21 cellular contexts compared by ENCODE assay signal in the genomic region with DNA sequence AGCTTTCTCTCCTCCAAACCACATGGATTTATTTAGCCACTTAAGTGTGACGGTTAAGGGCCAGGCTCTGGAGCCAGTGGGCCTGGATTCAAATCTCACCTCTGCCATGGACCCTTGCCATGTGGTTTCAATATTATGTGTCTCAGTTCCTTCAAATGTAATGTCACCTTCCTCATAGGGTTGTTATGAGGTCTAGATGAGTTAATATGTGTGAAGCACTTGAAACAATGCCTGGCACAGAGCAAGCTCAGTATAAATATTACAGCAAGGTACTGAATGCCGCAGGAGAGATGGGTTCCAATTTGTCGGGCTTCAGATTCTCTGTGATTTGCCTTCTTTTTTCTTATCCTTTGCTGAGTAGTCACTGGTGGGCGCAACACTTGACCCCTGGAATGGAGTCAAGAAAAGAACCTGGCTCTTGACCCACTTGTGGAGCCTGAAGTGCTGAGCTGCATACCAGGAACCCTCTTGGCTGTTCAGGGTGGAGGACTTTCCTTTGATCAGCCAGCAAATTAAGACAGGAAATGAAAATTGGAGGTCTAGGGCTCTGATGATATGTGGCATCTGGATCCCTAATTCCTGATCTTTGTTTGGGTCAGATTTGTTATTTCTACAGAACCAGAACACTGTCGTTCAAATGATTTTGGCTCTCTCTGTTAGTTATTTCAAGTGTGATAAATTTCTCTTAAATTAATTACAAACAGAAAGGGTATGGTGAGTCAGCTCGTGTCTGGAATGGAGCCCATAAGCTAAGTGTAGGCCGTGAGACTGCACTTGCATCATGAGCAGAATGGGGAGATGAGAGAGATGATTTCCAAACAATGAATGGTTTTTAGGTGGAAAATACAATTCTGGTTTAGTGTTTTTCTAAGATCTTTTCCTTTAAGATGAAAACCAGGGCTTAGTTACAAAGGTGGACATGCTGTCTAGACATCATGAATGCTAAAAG.
DNase-seq lines count a peak whose midpoint lies in the region; ATAC-seq, FAIRE-seq and TF ChIP-seq lines count a peak whose summit lies in the region.
"Had no signal": no experiment of that assay in that cellular context is flagged by ENCODE, and none has a peak within 500 bp of the region (broad histone marks: within the 10 kb centered on the region; RNA-seq: fewer than 3 reads in every experiment).

No MANE protein-coding gene starts in this region.

- POLR2A ChIA-PET in AG04450 (lab: Yijun Ruan, JAX) = no interaction called here

- H3K4me3 Mint-ChIP-seq in glutamatergic neuron (ENCODE audit: unreplicated experiment) = no peak overlapping the region
- H3K4me3 Mint-ChIP-seq in activated naive CD4-positive, alpha-beta T cell treated with anti-CD3 and anti-CD28 coated beads for 36 hours = no peak overlapping the region
- H3K4me3 Mint-ChIP-seq: activated CD4-positive, alpha-beta T cell treated with anti-CD3 and anti-CD28 coated beads, Interleukin-2, amount 10 ng/mL, durations not matched to agents 7 days and 5 days; activated naive CD8-positive, alpha-beta T cell; natural killer cell had no signal

- no peak overlapping the region for H3K27ac ChIP-seq in AG04450 (ENCODE audit: low read depth, low read length)
- H3K27ac ChIP-seq in lung (ENCODE audit: low read depth in 1 of 2, low read length in 1 of 2) = peak overlapping the region in 1 of 2 donors; percentile 6
- H3K27ac ChIP-seq: epithelial cell of prostate, right atrium auricular region, thoracic aorta had no signal

- no peak for TF ChIP-seq CTCF in AG04450 (IDR thresholded peaks at IDR 0.05; ENCODE audit: low read depth, low read length)
- TF ChIP-seq CTCF in HFF-Myc (IDR thresholded peaks at IDR 0.05; ENCODE audit: low read depth, low read length, missing control alignments) = no peak
- no peak for TF ChIP-seq CTCF in bronchial epithelial cell (IDR thresholded peaks at IDR 0.05; ENCODE audit: insufficient read depth, low read length, severe bottlenecking)
- no peak for TF ChIP-seq CTCF in lung (IDR thresholded peaks at IDR 0.05; ENCODE audit: control extremely low read depth, extremely low read depth)
- TF ChIP-seq CTCF in glutamatergic neuron (IDR thresholded peaks at IDR 0.05; ENCODE audit: partially characterized antibody, unreplicated experiment) = no peak

- H3K9me3 Mint-ChIP-seq in glutamatergic neuron (ENCODE audit: unreplicated experiment) = no peaks in the 10 kb centered on the region
- H3K9me3 Mint-ChIP-seq in activated naive CD4-positive, alpha-beta T cell treated with anti-CD3 and anti-CD28 coated beads for 36 hours = no peaks in the 10 kb centered on the region
- H3K9me3 Mint-ChIP-seq: activated CD4-positive, alpha-beta T cell treated with anti-CD3 and anti-CD28 coated beads, Interleukin-2, amount 10 ng/mL, durations not matched to agents 7 days and 5 days had no signal

- peaks cover 5% of the 10 kb centered on the region for H3K4me1 Mint-ChIP-seq in glutamatergic neuron (ENCODE audit: low read depth, unreplicated experiment)
- H3K4me1 Mint-ChIP-seq in activated naive CD4-positive, alpha-beta T cell treated with anti-CD3 and anti-CD28 coated beads for 36 hours (ENCODE audit: low read depth) = no peaks in the 10 kb centered on the region
- H3K4me1 Mint-ChIP-seq: activated CD4-positive, alpha-beta T cell treated with anti-CD3 and anti-CD28 coated beads, Interleukin-2, amount 10 ng/mL, durations not matched to agents 7 days and 5 days; natural killer cell had no signal

- no peaks in the 10 kb centered on the region for H3K36me3 ChIP-seq in bronchial epithelial cell (ENCODE audit: control insufficient read depth, insufficient read depth, low read length)
- H3K36me3 ChIP-seq in lung (ENCODE audit: control insufficient read depth in 2 of 2, insufficient read depth in 2 of 2, low read length in 2 of 2) = no peaks in the 10 kb centered on the region
- H3K36me3 ChIP-seq: right atrium auricular region, thoracic aorta had no signal

- H3K27me3 ChIP-seq in AG04450 (ENCODE audit: control insufficient read depth, insufficient read depth, low read length) (no peaks in the 10 kb centered on the region), bronchial epithelial cell (ENCODE audit: control insufficient read depth, insufficient read depth, low read length) (no peaks in the 10 kb centered on the region), lung (ENCODE audit: control insufficient read depth, insufficient read depth) (no peaks in the 10 kb centered on the region)
- H3K27me3 ChIP-seq: right atrium auricular region had no signal

- intact Hi-C loops in activated naive CD4-positive, alpha-beta T cell treated with anti-CD3 and anti-CD28 coated beads for 36 hours (cut with micrococcal nuclease) = no loop called here

- 45 to 71% methylated on average over 7 of the region's 7 CpGs for WGBS in lung, 2 donors

- no peak overlapping the region for H3K27ac Mint-ChIP-seq in glutamatergic neuron (ENCODE audit: unreplicated experiment)
- H3K27ac Mint-ChIP-seq in activated naive CD4-positive, alpha-beta T cell treated with anti-CD3 and anti-CD28 coated beads for 36 hours = no peak overlapping the region
- H3K27ac Mint-ChIP-seq: activated CD4-positive, alpha-beta T cell treated with anti-CD3 and anti-CD28 coated beads, Interleukin-2, amount 10 ng/mL, durations not matched to agents 7 days and 5 days; activated naive CD8-positive, alpha-beta T cell; natural killer cell had no signal

- CTCF ChIA-PET in AG04450 (lab: Charles Lee) = interaction anchor here (0.6 to 2.2 kb wide), 7 partner anchors 8 to 452 kb away, joined by 3 to 11 read pairs (median 4); no protein-coding TSS in a partner anchor
- CTCF ChIA-PET in activated naive CD4-positive, alpha-beta T cell treated with anti-CD3 and anti-CD28 coated beads for 36 hours (lab: Charles Lee) = interaction anchor here (2.0 kb wide), 1 partner anchor 12 kb away, joined by 4 read pairs; no protein-coding TSS in a partner anchor

- DNase-seq in AG04450 (ENCODE audit: low read depth, low spot score) = peak; percentile 30
- DNase-seq in HFF-Myc (ENCODE audit: extremely low read depth, low read depth) = peak; percentile 17
- peak; percentile 74 for DNase-seq in bronchial epithelial cell (ENCODE audit: low read depth)
- peak; percentile 63 for DNase-seq in lung (ENCODE audit: low spot score)
- DNase-seq in glutamatergic neuron = no peak
- no peak for DNase-seq in activated naive CD4-positive, alpha-beta T cell treated with anti-CD3 and anti-CD28 coated beads for 36 hours
- no peak for DNase-seq in stimulated activated naive CD4-positive, alpha-beta T cell treated with Interleukin-2 at 50 U/mL for 16 hours (lab: John Stamatoyannopoulos, UW)
- DNase-seq: ACHN; activated CD4-positive, alpha-beta T cell treated with anti-CD3 and anti-CD28 coated beads, Interleukin-2, amount 10 ng/mL, durations not matched to agents 7 days and 5 days; natural killer cell; NCI-H1048; NCI-H2171 treated with DMSO at 0.1 percent for 48 hours; SIG-M5; stimulated activated CD4-positive, alpha-beta T cell treated with anti-CD3 and anti-CD28 coated beads, Interleukin-2, amount 100 ng/mL, for 24 hours had no signal

- H3K4me1 ChIP-seq in lung (ENCODE audit: control insufficient read depth in 2 of 2, insufficient read depth in 2 of 2, low read length in 2 of 2) = peaks cover 0 to 5% of the 10 kb centered on the region in 2 donors
- H3K4me1 ChIP-seq: right atrium auricular region had no signal

- H3K27me3 Mint-ChIP-seq in glutamatergic neuron (ENCODE audit: unreplicated experiment) = no peaks in the 10 kb centered on the region
- H3K27me3 Mint-ChIP-seq in activated naive CD4-positive, alpha-beta T cell treated with anti-CD3 and anti-CD28 coated beads for 36 hours (ENCODE audit: low read depth) = peaks cover 4% of the 10 kb centered on the region

- FAIRE-seq in bronchial epithelial cell (lab: Jason Lieb, UNC) = no peak
- FAIRE-seq: H54 had no signal

- ATAC-seq in lung (ENCODE audit: insufficient read depth, low FRiP score) (peak; percentile 56), GM18498 (IDR thresholded peaks at IDR 0.05; ENCODE audit: unreplicated experiment) (no peak)
- ATAC-seq: left colon, natural killer cell had no signal

- no peaks in the 10 kb centered on the region for H3K9me3 ChIP-seq in AG04450 (ENCODE audit: control insufficient read depth, insufficient read depth, low read length)
- no peaks in the 10 kb centered on the region for H3K9me3 ChIP-seq in lung (ENCODE audit: control insufficient read depth in 2 of 2, insufficient read depth in 1 of 2, low read length in 1 of 2)
- H3K9me3 ChIP-seq: right atrium auricular region, thoracic aorta had no signal

- H3K36me3 Mint-ChIP-seq in glutamatergic neuron (ENCODE audit: unreplicated experiment) = no peaks in the 10 kb centered on the region
- no peaks in the 10 kb centered on the region for H3K36me3 Mint-ChIP-seq in activated naive CD4-positive, alpha-beta T cell treated with anti-CD3 and anti-CD28 coated beads for 36 hours (ENCODE audit: low read depth)
- H3K36me3 Mint-ChIP-seq: activated naive CD8-positive, alpha-beta T cell; natural killer cell had no signal

- H3K4me3 ChIP-seq in AG04450 (ENCODE audit: low read depth, low read length) (no peak overlapping the region), HFF-Myc (replicated peaks; ENCODE audit: low read depth, low read length) (no peak overlapping the region), bronchial epithelial cell (ENCODE audit: low read depth, low read length) (no peak overlapping the region), lung (no peak overlapping the region)
- H3K4me3 ChIP-seq: right atrium auricular region, thoracic aorta had no signal

Comparison
In these comparisons a context has a peak if more than half of its experiments do, and no peak if none do; other contexts are left out.
1. DNase-seq: peak in AG04450 (single experiment), HFF-Myc (single experiment), bronchial epithelial cell (single experiment) and lung (single experiment); none in glutamatergic neuron (single experiment), activated naive CD4-positive, alpha-beta T cell treated with anti-CD3 and anti-CD28 coated beads for 36 hours (single experiment) and stimulated activated naive CD4-positive, alpha-beta T cell treated with Interleukin-2 at 50 U/mL for 16 hours (single experiment).